Comparison of ENCODE assay signal across 12 cellular contexts in genomic region chr12:124688356-124688992, GRCh38.
DNase-seq lines count a peak whose midpoint lies in the region; ATAC-seq and TF ChIP-seq lines count a peak whose summit lies in the region.
"Had no signal": no experiment of that assay in that cellular context is flagged by ENCODE, and none has a peak within 500 bp of the region (broad histone marks: within the 10 kb centered on the region; RNA-seq: fewer than 3 reads in every experiment).

No MANE protein-coding gene starts in this region.

- peaks cover 22% of the 10 kb centered on the region for H3K4me1 ChIP-seq in CD8-positive, alpha-beta memory T cell (ENCODE audit: insufficient read depth, low read length)
- H3K4me1 ChIP-seq in SJCRH30 (peaks cover 22% of the 10 kb centered on the region), hepatocyte (ENCODE audit: insufficient read depth) (peaks cover 29% of the 10 kb centered on the region), rectal smooth muscle tissue (ENCODE audit: control insufficient read depth, insufficient read depth, low read length) (peaks cover 22% of the 10 kb centered on the region), GM23338 (ENCODE audit: insufficient read depth) (peaks cover 5% of the 10 kb centered on the region; the same call in 1 of the 2 replicates)

- H3K27ac Mint-ChIP-seq in CD8-positive, alpha-beta memory T cell, result peak overlapping the region in 1 of 8 donors; percentile 47
- no peak overlapping the region for H3K27ac Mint-ChIP-seq in activated T-cell treated with anti-CD3 and anti-CD28 coated beads, Interleukin-2, amount 50 U/mL, for 72 hours
- H3K27ac Mint-ChIP-seq in GM23338, result no peak overlapping the region; the same call in 1 of the 2 replicates
- H3K27ac Mint-ChIP-seq: stimulated activated naive CD8-positive, alpha-beta T cell treated with anti-CD3 and anti-CD28 coated beads, Interleukin-15, amount 100 ng/mL, for 72 hours had no signal

- peaks cover 9% of the 10 kb centered on the region for H3K9me3 ChIP-seq in CD8-positive, alpha-beta memory T cell (ENCODE audit: low read length)
- no peaks in the 10 kb centered on the region for H3K9me3 ChIP-seq in SJCRH30 (replicated peaks)
- no peaks in the 10 kb centered on the region for H3K9me3 ChIP-seq in hepatocyte (ENCODE audit: low read depth)

- H3K4me2 ChIP-seq in hepatocyte, result peak overlapping the region; percentile 35
- no peak overlapping the region for H3K4me2 ChIP-seq in GM23338

- no peak overlapping the region for H3K27ac ChIP-seq in CD8-positive, alpha-beta memory T cell (ENCODE audit: low read depth, low read length)
- H3K27ac ChIP-seq in SJCRH30 (peak overlapping the region; percentile 9; the same call in 1 of the 2 replicates), hepatocyte (peak overlapping the region; percentile 10), rectal smooth muscle tissue (ENCODE audit: low read depth, low read length) (peak overlapping the region; percentile 64), GM23338 (ENCODE audit: low read depth) (no peak overlapping the region)
- H3K27ac ChIP-seq: brain microvascular endothelial cell had no signal

- H3K9me3 Mint-ChIP-seq in CD8-positive, alpha-beta memory T cell, result peaks cover 0 to 18% (median 14%) of the 10 kb centered on the region in 5 donors
- peaks cover 3 to 10% of the 10 kb centered on the region in 2 donors for H3K9me3 Mint-ChIP-seq in activated T-cell treated with anti-CD3 and anti-CD28 coated beads, Interleukin-2, amount 50 U/mL, for 72 hours
- peaks cover 10% of the 10 kb centered on the region; the same call in 1 of the 3 replicates for H3K9me3 Mint-ChIP-seq in GM23338

- no peaks in the 10 kb centered on the region for H3K27me3 ChIP-seq in CD8-positive, alpha-beta memory T cell (ENCODE audit: insufficient read depth, low read length, poor library complexity, severe bottlenecking)
- no peaks in the 10 kb centered on the region for H3K27me3 ChIP-seq in SJCRH30
- no peaks in the 10 kb centered on the region for H3K27me3 ChIP-seq in hepatocyte
- H3K27me3 ChIP-seq in rectal smooth muscle tissue (ENCODE audit: control insufficient read depth, insufficient read depth, low read length), result no peaks in the 10 kb centered on the region
- no peaks in the 10 kb centered on the region for H3K27me3 ChIP-seq in GM23338 (ENCODE audit: insufficient read depth)
- H3K27me3 ChIP-seq: brain microvascular endothelial cell had no signal

- H3K9ac ChIP-seq in rectal smooth muscle tissue (ENCODE audit: low read length), result no peak overlapping the region

- no peak for DNase-seq in CD8-positive, alpha-beta memory T cell
- DNase-seq in SJCRH30, result no peak
- no peak for DNase-seq in hepatocyte (ENCODE audit: low spot score)
- DNase-seq in activated T-cell treated with anti-CD3 and anti-CD28 coated beads, Interleukin-2, amount 50 U/mL, for 72 hours, result no peak
- DNase-seq in NCI-H1694 (lab: John Stamatoyannopoulos, UW), result no peak
- DNase-seq in glomerular visceral epithelial cell (ENCODE audit: extremely low spot score), result no peak
- no peak for DNase-seq in GM23338 (ENCODE audit: low spot score)
- DNase-seq: activated T-cell treated with anti-CD3 and anti-CD28 coated beads, Interleukin-2, amount 50 U/mL, for 1 hour; brain microvascular endothelial cell; stimulated activated naive CD8-positive, alpha-beta T cell treated with anti-CD3 and anti-CD28 coated beads, Interleukin-15, amount 100 ng/mL, for 72 hours had no signal

- H3K79me2 ChIP-seq in hepatocyte (no peaks in the 10 kb centered on the region), GM23338 (replicated peaks; ENCODE audit: insufficient read depth) (no peaks in the 10 kb centered on the region)

- TF ChIP-seq CTCF in hepatocyte (IDR thresholded peaks at IDR 0.05; ENCODE audit: poor library complexity), result no peak
- TF ChIP-seq CTCF in GM23338 (conservative IDR thresholded peaks at IDR 0.05; ENCODE audit: low read depth in 2 of 2), result no peak

- ATAC-seq in activated T-cell treated with anti-CD3 and anti-CD28 coated beads, Interleukin-2, amount 50 U/mL, for 72 hours (replicated peaks in 1 of 2), result no peak
- ATAC-seq in GM23338, result no peak
- ATAC-seq: HCT116 had no signal

- no peaks in the 10 kb centered on the region for H3K36me3 Mint-ChIP-seq in CD8-positive, alpha-beta memory T cell
- H3K36me3 Mint-ChIP-seq in activated T-cell treated with anti-CD3 and anti-CD28 coated beads, Interleukin-2, amount 50 U/mL, for 72 hours (ENCODE audit: insufficient read depth in 2 of 2), result peaks cover 3 to 5% of the 10 kb centered on the region in 2 donors
- no peaks in the 10 kb centered on the region for H3K36me3 Mint-ChIP-seq in GM23338 (ENCODE audit: low read depth)

- POLR2A ChIA-PET in CD8-positive, alpha-beta memory T cell (lab: Charles Lee), result no interaction called here

- H4K20me1 ChIP-seq in hepatocyte (ENCODE audit: insufficient read depth, poor library complexity, severe bottlenecking) (no peaks in the 10 kb centered on the region), GM23338 (replicated peaks; ENCODE audit: insufficient read depth) (no peaks in the 10 kb centered on the region; the same call in 1 of the 2 replicates)

- no peak overlapping the region for H2AFZ ChIP-seq in hepatocyte
- H2AFZ ChIP-seq in GM23338, result no peak overlapping the region

- H3K4me3 ChIP-seq in CD8-positive, alpha-beta memory T cell (ENCODE audit: low read length), result no peak overlapping the region
- H3K4me3 ChIP-seq in SJCRH30 (no peak overlapping the region), hepatocyte (no peak overlapping the region), rectal smooth muscle tissue (ENCODE audit: low read length) (no peak overlapping the region), GM23338 (no peak overlapping the region)

- WGBS in hepatocyte (ENCODE audit: low lambda C conversion rate, missing lambda C conversion rate), result 76% methylated on average over 6 of the region's 6 CpGs

- CTCF ChIA-PET in CD8-positive, alpha-beta memory T cell (lab: Charles Lee), result interaction anchor here (0.6 kb wide), 1 partner anchor 218 kb away, joined by 3 read pairs; no protein-coding TSS in a partner anchor

- peaks cover 25 to 27% (median 27%) of the 10 kb centered on the region in 3 donors for H3K4me1 Mint-ChIP-seq in CD8-positive, alpha-beta memory T cell
- peaks cover 45% of the 10 kb centered on the region for H3K4me1 Mint-ChIP-seq in activated T-cell treated with anti-CD3 and anti-CD28 coated beads, Interleukin-2, amount 50 U/mL, for 72 hours (ENCODE audit: low read depth)
- peaks cover 36% of the 10 kb centered on the region for H3K4me1 Mint-ChIP-seq in GM23338

- H3K27me3 Mint-ChIP-seq in CD8-positive, alpha-beta memory T cell, result peaks cover 3 to 8% of the 10 kb centered on the region in 2 donors
- peaks cover 29% of the 10 kb centered on the region for H3K27me3 Mint-ChIP-seq in activated T-cell treated with anti-CD3 and anti-CD28 coated beads, Interleukin-2, amount 50 U/mL, for 72 hours (ENCODE audit: low read depth)
- H3K27me3 Mint-ChIP-seq in GM23338 (ENCODE audit: insufficient read depth, low read depth, poor library complexity), result peaks cover 2% of the 10 kb centered on the region

- no peaks in the 10 kb centered on the region for H3K9me2 ChIP-seq in hepatocyte (replicated peaks; ENCODE audit: insufficient read depth)
- no peaks in the 10 kb centered on the region for H3K9me2 ChIP-seq in GM23338 (ENCODE audit: insufficient read depth)

- H3F3A ChIP-seq in GM23338 (replicated peaks; ENCODE audit: low read depth), result no peaks in the 10 kb centered on the region

- peak overlapping the region in 4 of 7 donors; percentile 42 to 71 (median 56) for H3K4me3 Mint-ChIP-seq in CD8-positive, alpha-beta memory T cell
- H3K4me3 Mint-ChIP-seq in activated T-cell treated with anti-CD3 and anti-CD28 coated beads, Interleukin-2, amount 50 U/mL, for 72 hours, result no peak overlapping the region
- no peak overlapping the region for H3K4me3 Mint-ChIP-seq in GM23338

- H3K36me3 ChIP-seq in CD8-positive, alpha-beta memory T cell (ENCODE audit: insufficient read depth, low read length), result no peaks in the 10 kb centered on the region
- H3K36me3 ChIP-seq in SJCRH30, result no peaks in the 10 kb centered on the region
- H3K36me3 ChIP-seq in hepatocyte (replicated peaks; ENCODE audit: insufficient read depth, low read depth), result no peaks in the 10 kb centered on the region
- no peaks in the 10 kb centered on the region for H3K36me3 ChIP-seq in rectal smooth muscle tissue (ENCODE audit: control insufficient read depth, insufficient read depth, low read length)
- H3K36me3 ChIP-seq in GM23338 (ENCODE audit: insufficient read depth), result no peaks in the 10 kb centered on the region
- H3K36me3 ChIP-seq: brain microvascular endothelial cell had no signal

TF ChIP-seq in GM23338, 12 proteins besides CTCF, POLR2A, EP300 and RAD21:
- no peak for TF ChIP-seq ZNF114 (CRISPR knock-in tag; IDR thresholded peaks at IDR 0.05)
- no peak for TF ChIP-seq EZH2 (IDR thresholded peaks at IDR 0.05; ENCODE audit: low read depth, unreplicated experiment)

Comparison
In these comparisons a context has a peak if more than half of its experiments do, and no peak if none do; other contexts are left out.
1. H3K27ac ChIP-seq: peak in SJCRH30 (single experiment), hepatocyte (single experiment) and rectal smooth muscle tissue (single experiment); none in CD8-positive, alpha-beta memory T cell (single experiment) and GM23338 (single experiment).
2. H3K4me3 Mint-ChIP-seq: peak in CD8-positive, alpha-beta memory T cell (4 of 7); none in activated T-cell treated with anti-CD3 and anti-CD28 coated beads, Interleukin-2, amount 50 U/mL, for 72 hours (0 of 2) and GM23338 (single experiment).